In genomic region chr20:39474829-39475228, GRCh38 we compare ENCODE assay signal across 36 cellular contexts.
"Had no signal": no experiment of that assay in that cellular context is flagged by ENCODE, and none has a peak within 500 bp of the region (broad histone marks: within the 10 kb centered on the region; RNA-seq: fewer than 3 reads in every experiment).

No MANE protein-coding gene starts in this region.

- H3K9me3 Mint-ChIP-seq: activated CD4-positive, alpha-beta T cell treated with anti-CD3 and anti-CD28 coated beads, Interleukin-2, amount 10 ng/mL, durations not matched to agents 24 days and 14 days; activated CD8-positive, alpha-beta T cell treated with anti-CD3 and anti-CD28 coated beads for 36 hours; activated naive CD4-positive, alpha-beta T cell treated with anti-CD3 and anti-CD28 coated beads, Interleukin-2, amount 50 U/mL, for 24 hours; activated naive CD8-positive, alpha-beta T cell treated with anti-CD3 and anti-CD28 coated beads, Interleukin-2, amount 10 ng/mL, durations not matched to agents 7 days and 5 days; activated T-cell treated with anti-CD3 and anti-CD28 coated beads, Interleukin-2, amount 50 U/mL, for 72 hours; activated T-helper 17 cell treated with anti-CD3 and anti-CD28 coated beads, Interleukin-2, amount 50 U/mL, for 72 hours had no signal

- H3K4me1 ChIP-seq: body of pancreas, breast epithelium, Peyer's patch, SJSA1 had no signal

- H3K9me3 ChIP-seq: body of pancreas, breast epithelium, MG63, Peyer's patch, SJSA1 had no signal

- H3K4me1 Mint-ChIP-seq: activated CD4-positive, alpha-beta T cell treated with anti-CD3 and anti-CD28 coated beads, Interleukin-2, amount 10 ng/mL, durations not matched to agents 24 days and 14 days; activated naive CD4-positive, alpha-beta T cell treated with anti-CD3 and anti-CD28 coated beads, Interleukin-2, amount 50 U/mL, for 24 hours; activated naive CD8-positive, alpha-beta T cell treated with anti-CD3 and anti-CD28 coated beads, Interleukin-2, amount 10 ng/mL, durations not matched to agents 7 days and 5 days; activated T-helper 17 cell treated with anti-CD3 and anti-CD28 coated beads, Interleukin-2, amount 50 U/mL, for 72 hours had no signal

- H3K27me3 ChIP-seq: body of pancreas, breast epithelium, MG63, Peyer's patch, SJSA1 had no signal

- H3K4me3 ChIP-seq: body of pancreas, breast epithelium, MG63, Peyer's patch, SJSA1 had no signal

- DNase-seq: activated CD4-positive, alpha-beta T cell treated with anti-CD3 and anti-CD28 coated beads for 1 hour; activated CD4-positive, alpha-beta T cell treated with anti-CD3 and anti-CD28 coated beads, Interleukin-2, amount 10 ng/mL, durations not matched to agents 24 days and 14 days; activated CD4-positive, alpha-beta T cell treated with anti-CD3 and anti-CD28 coated beads, Interleukin-2, amount 50 U/mL, for 4 hours; activated CD4-positive, CD25-positive, alpha-beta regulatory T cell; activated CD8-positive, alpha-beta T cell treated with anti-CD3 and anti-CD28 coated beads for 36 hours; activated effector memory CD4-positive, alpha-beta T cell treated with anti-CD3 and anti-CD28 coated beads, Interleukin-2, amount 50 U/mL, for 16 hours; activated naive CD4-positive, alpha-beta T cell treated with Interleukin-2 at 50 U/mL for 16 hours; activated naive CD8-positive, alpha-beta T cell treated with anti-CD3 and anti-CD28 coated beads, Interleukin-2, amount 10 ng/mL, durations not matched to agents 7 days and 5 days; activated T-cell treated with anti-CD3 and anti-CD28 coated beads, Interleukin-2, amount 50 U/mL, for 1 hour; activated T-cell treated with anti-CD3 and anti-CD28 coated beads, Interleukin-2, amount 50 U/mL, for 72 hours; body of pancreas; Kasumi-1; KG1; MG63; NCI-H1092; NCI-H1436 treated with DMSO at 0.1 percent for 48 hours; NCI-H1694 treated with DMSO at 0.1 percent for 48 hours; NCI-H2029; NCI-H2227 treated with DMSO at 0.1 percent for 48 hours; NCI-H446; NCI-H510A treated with DMSO at 0.1 percent for 48 hours; NCI-H526 treated with DMSO at 0.1 percent for 48 hours; NCI-H774; PC-3; Peyer's patch; RPMI8226; SHP77 treated with DMSO at 0.1 percent for 48 hours; SW 1271; T-helper 1 cell; T-helper 2 cell; T-helper 9 cell; WERI-Rb-1 had no signal

- H3K4me3 Mint-ChIP-seq: activated CD4-positive, alpha-beta T cell treated with anti-CD3 and anti-CD28 coated beads, Interleukin-2, amount 10 ng/mL, durations not matched to agents 24 days and 14 days; activated CD8-positive, alpha-beta T cell treated with anti-CD3 and anti-CD28 coated beads for 36 hours; activated naive CD4-positive, alpha-beta T cell treated with anti-CD3 and anti-CD28 coated beads, Interleukin-2, amount 50 U/mL, for 24 hours; activated naive CD8-positive, alpha-beta T cell treated with anti-CD3 and anti-CD28 coated beads, Interleukin-2, amount 10 ng/mL, durations not matched to agents 7 days and 5 days; activated T-cell treated with anti-CD3 and anti-CD28 coated beads, Interleukin-2, amount 50 U/mL, for 72 hours; activated T-helper 17 cell treated with anti-CD3 and anti-CD28 coated beads, Interleukin-2, amount 50 U/mL, for 72 hours had no signal

- H3K27me3 Mint-ChIP-seq: activated CD4-positive, alpha-beta T cell treated with anti-CD3 and anti-CD28 coated beads, Interleukin-2, amount 10 ng/mL, durations not matched to agents 24 days and 14 days; activated CD8-positive, alpha-beta T cell treated with anti-CD3 and anti-CD28 coated beads for 36 hours; activated naive CD4-positive, alpha-beta T cell treated with anti-CD3 and anti-CD28 coated beads, Interleukin-2, amount 50 U/mL, for 24 hours; activated naive CD8-positive, alpha-beta T cell treated with anti-CD3 and anti-CD28 coated beads, Interleukin-2, amount 10 ng/mL, durations not matched to agents 7 days and 5 days; activated T-helper 17 cell treated with anti-CD3 and anti-CD28 coated beads, Interleukin-2, amount 50 U/mL, for 72 hours had no signal

- H3K36me3 Mint-ChIP-seq: activated naive CD4-positive, alpha-beta T cell treated with anti-CD3 and anti-CD28 coated beads, Interleukin-2, amount 50 U/mL, for 24 hours; activated naive CD8-positive, alpha-beta T cell treated with anti-CD3 and anti-CD28 coated beads, Interleukin-2, amount 10 ng/mL, durations not matched to agents 7 days and 5 days had no signal

- H3K36me3 ChIP-seq: breast epithelium, MG63, Peyer's patch, SJSA1, WERI-Rb-1 had no signal

- H3K27ac Mint-ChIP-seq: activated CD4-positive, alpha-beta T cell treated with anti-CD3 and anti-CD28 coated beads, Interleukin-2, amount 10 ng/mL, durations not matched to agents 24 days and 14 days; activated CD8-positive, alpha-beta T cell treated with anti-CD3 and anti-CD28 coated beads for 36 hours; activated naive CD4-positive, alpha-beta T cell treated with anti-CD3 and anti-CD28 coated beads, Interleukin-2, amount 50 U/mL, for 24 hours; activated naive CD8-positive, alpha-beta T cell treated with anti-CD3 and anti-CD28 coated beads, Interleukin-2, amount 10 ng/mL, durations not matched to agents 7 days and 5 days; activated T-cell treated with anti-CD3 and anti-CD28 coated beads, Interleukin-2, amount 50 U/mL, for 72 hours; activated T-helper 17 cell treated with anti-CD3 and anti-CD28 coated beads, Interleukin-2, amount 50 U/mL, for 72 hours had no signal

- H3K27ac ChIP-seq: body of pancreas, breast epithelium, Peyer's patch, SJSA1, WERI-Rb-1 had no signal
